9 cellular contexts compared by ENCODE assay signal in genomic region chr19:50896591-50897190, GRCh38. TPM values are rescaled to one million over a fixed set of nuclear protein-coding genes. Genes with fewer than 3 reads are reported as not detected.
A peak's percentile ranks its signal among the peaks of the same experiment; 100 is the strongest.
DNase-seq lines count a peak whose midpoint lies in the region; ATAC-seq, FAIRE-seq and TF ChIP-seq lines count a peak whose summit lies in the region.
"Had no signal": no experiment of that assay in that cellular context is flagged by ENCODE, and none has a peak within 500 bp of the region (broad histone marks: within the 10 kb centered on the region; RNA-seq: fewer than 3 reads in every experiment).

No MANE protein-coding gene starts in this region.

- no peaks in the 10 kb centered on the region for H3K27me3 ChIP-seq in astrocyte (ENCODE audit: insufficient read depth, low read length)

- no peak for FAIRE-seq in astrocyte (lab: Jason Lieb, UNC)

- H3K4me3 Mint-ChIP-seq in activated T-cell treated with anti-CD3 and anti-CD28 coated beads, Interleukin-2, amount 50 U/mL, for 72 hours, result no peak overlapping the region
- H3K4me3 Mint-ChIP-seq in astrocyte (ENCODE audit: unreplicated experiment), result no peak overlapping the region
- no peak overlapping the region for H3K4me3 Mint-ChIP-seq in stimulated activated naive CD8-positive, alpha-beta T cell treated with anti-CD3 and anti-CD28 coated beads, Interleukin-15, amount 100 ng/mL, for 72 hours

- H3K4me2 ChIP-seq in astrocyte (ENCODE audit: low read length), result no peak overlapping the region

- H3K4me3 ChIP-seq in Jurkat, Clone E6-1 (ENCODE audit: low read length), result no peak overlapping the region
- no peak overlapping the region for H3K4me3 ChIP-seq in astrocyte (ENCODE audit: insufficient read depth, low read depth, low read length)
- H3K4me3 ChIP-seq: cardiac muscle cell had no signal

- H3K27ac ChIP-seq in astrocyte (ENCODE audit: low read depth, low read length), result no peak overlapping the region
- H3K27ac ChIP-seq: cardiac muscle cell had no signal

- no peak overlapping the region for H2AFZ ChIP-seq in astrocyte (ENCODE audit: low read depth, low read length)

- no peak for TF ChIP-seq CTCF in astrocyte (IDR thresholded peaks at IDR 0.05; ENCODE audit: insufficient read depth, low read depth, low read length)

- no peaks in the 10 kb centered on the region for H3K36me3 ChIP-seq in astrocyte (ENCODE audit: insufficient read depth, low read length)
- H3K36me3 ChIP-seq: cardiac muscle cell had no signal

- no peaks in the 10 kb centered on the region for H3K4me1 ChIP-seq in astrocyte (ENCODE audit: insufficient read depth, low read length)

- peaks cover 6% of the 10 kb centered on the region for H3K4me1 Mint-ChIP-seq in activated T-cell treated with anti-CD3 and anti-CD28 coated beads, Interleukin-2, amount 50 U/mL, for 72 hours (ENCODE audit: low read depth)
- H3K4me1 Mint-ChIP-seq in astrocyte (ENCODE audit: low read depth, unreplicated experiment), result peaks cover 2% of the 10 kb centered on the region
- no peaks in the 10 kb centered on the region for H3K4me1 Mint-ChIP-seq in stimulated activated naive CD8-positive, alpha-beta T cell treated with anti-CD3 and anti-CD28 coated beads, Interleukin-15, amount 100 ng/mL, for 72 hours

- H3K9me3 Mint-ChIP-seq in activated T-cell treated with anti-CD3 and anti-CD28 coated beads, Interleukin-2, amount 50 U/mL, for 72 hours, result peaks cover 0 to 4% of the 10 kb centered on the region in 2 donors
- peaks cover 12% of the 10 kb centered on the region for H3K9me3 Mint-ChIP-seq in astrocyte (ENCODE audit: unreplicated experiment)
- peaks cover 0 to 14% of the 10 kb centered on the region in 2 donors for H3K9me3 Mint-ChIP-seq in stimulated activated naive CD8-positive, alpha-beta T cell treated with anti-CD3 and anti-CD28 coated beads, Interleukin-15, amount 100 ng/mL, for 72 hours

- peak; percentile 49 to 64 for DNase-seq in activated T-cell treated with anti-CD3 and anti-CD28 coated beads, Interleukin-2, amount 50 U/mL, for 72 hours
- DNase-seq in activated T-cell treated with anti-CD3 and anti-CD28 coated beads for 4 hours (no peak), astrocyte (ENCODE audit: low read depth) (peak; percentile 8), medulla oblongata (ENCODE audit: extremely low spot score) (no peak), ecto neural progenitor cell (ENCODE audit: low spot score) (no peak)
- DNase-seq in Jurkat, Clone E6-1 (ENCODE audit: low read depth, low spot score), result peak; percentile 14
- peak in 1 of 2 donors; percentile 48 for DNase-seq in stimulated activated naive CD8-positive, alpha-beta T cell treated with anti-CD3 and anti-CD28 coated beads, Interleukin-15, amount 100 ng/mL, for 72 hours

- H3K27ac Mint-ChIP-seq in activated T-cell treated with anti-CD3 and anti-CD28 coated beads, Interleukin-2, amount 50 U/mL, for 72 hours, result no peak overlapping the region
- H3K27ac Mint-ChIP-seq in astrocyte (ENCODE audit: unreplicated experiment), result no peak overlapping the region
- no peak overlapping the region for H3K27ac Mint-ChIP-seq in stimulated activated naive CD8-positive, alpha-beta T cell treated with anti-CD3 and anti-CD28 coated beads, Interleukin-15, amount 100 ng/mL, for 72 hours

- peaks cover 0 to 6% of the 10 kb centered on the region in 2 donors for H3K36me3 Mint-ChIP-seq in activated T-cell treated with anti-CD3 and anti-CD28 coated beads, Interleukin-2, amount 50 U/mL, for 72 hours (ENCODE audit: insufficient read depth in 2 of 2)
- no peaks in the 10 kb centered on the region for H3K36me3 Mint-ChIP-seq in astrocyte (ENCODE audit: low read depth, unreplicated experiment)

- no peaks in the 10 kb centered on the region for H3K9me3 ChIP-seq in astrocyte (ENCODE audit: insufficient read depth, low read depth, low read length)

- H3K27me3 Mint-ChIP-seq in activated T-cell treated with anti-CD3 and anti-CD28 coated beads, Interleukin-2, amount 50 U/mL, for 72 hours (ENCODE audit: low read depth), result peaks cover 35% of the 10 kb centered on the region
- H3K27me3 Mint-ChIP-seq in astrocyte (ENCODE audit: low read depth, unreplicated experiment), result peaks cover 12% of the 10 kb centered on the region
- peaks cover 51% of the 10 kb centered on the region for H3K27me3 Mint-ChIP-seq in stimulated activated naive CD8-positive, alpha-beta T cell treated with anti-CD3 and anti-CD28 coated beads, Interleukin-15, amount 100 ng/mL, for 72 hours

- no peak overlapping the region for H3K9ac ChIP-seq in astrocyte (ENCODE audit: low read length)

- H4K20me1 ChIP-seq in astrocyte (ENCODE audit: insufficient read depth, low read length), result no peaks in the 10 kb centered on the region

- ATAC-seq in activated T-cell treated with anti-CD3 and anti-CD28 coated beads, Interleukin-2, amount 50 U/mL, for 72 hours (replicated peaks in 1 of 2), result peak; percentile 97 to 98
- ATAC-seq in GM21825 (IDR thresholded peaks at IDR 0.05; ENCODE audit: unreplicated experiment), result peak; percentile 79
- ATAC-seq in stimulated activated naive CD8-positive, alpha-beta T cell treated with anti-CD3 and anti-CD28 coated beads, Interleukin-15, amount 100 ng/mL, for 72 hours, result peak; percentile 98

- H3K79me2 ChIP-seq in astrocyte (ENCODE audit: insufficient read depth, low read length), result no peaks in the 10 kb centered on the region

RNA-seq across cellular contexts. Expression of gene KLK4, which starts 14.5 kb away (rescaled TPM):
- not detected for total RNA-seq in activated T-cell treated with anti-CD3 and anti-CD28 coated beads, Interleukin-2, amount 50 U/mL, for 72 hours
- polyA plus RNA-seq in Jurkat, Clone E6-1 (2012; ENCODE audit: insufficient read depth, insufficient read length), result not detected
- total RNA-seq in astrocyte, result not detected in 2 replicates
- total RNA-seq: cardiac muscle cell had no signal
- polyA plus RNA-seq: cardiac muscle cell had no signal

RNA-seq across cellular contexts. Expression of gene KLK2, which starts 23.5 kb away (rescaled TPM):
- total RNA-seq in activated T-cell treated with anti-CD3 and anti-CD28 coated beads, Interleukin-2, amount 50 U/mL, for 72 hours, result under 1 TPM in 1 of 2 donors, not detected in 1; 0.63 TPM
- not detected for polyA plus RNA-seq in Jurkat, Clone E6-1 (2012; ENCODE audit: insufficient read depth, insufficient read length)
- total RNA-seq in astrocyte, result not detected in 2 replicates
- total RNA-seq: cardiac muscle cell had no signal
- polyA plus RNA-seq: cardiac muscle cell had no signal

RNA-seq across cellular contexts. Expression of gene KLK3, which starts 42.0 kb away (rescaled TPM):
- total RNA-seq in activated T-cell treated with anti-CD3 and anti-CD28 coated beads, Interleukin-2, amount 50 U/mL, for 72 hours, result not detected
- not detected for polyA plus RNA-seq in Jurkat, Clone E6-1 (2012; ENCODE audit: insufficient read depth, insufficient read length)
- total RNA-seq in astrocyte, result not detected in 2 replicates
- total RNA-seq: cardiac muscle cell had no signal
- polyA plus RNA-seq: cardiac muscle cell had no signal

RNA-seq across cellular contexts. Expression of gene KLK5, which starts 56.1 kb away (rescaled TPM):
- total RNA-seq in activated T-cell treated with anti-CD3 and anti-CD28 coated beads, Interleukin-2, amount 50 U/mL, for 72 hours, result not detected
- polyA plus RNA-seq in Jurkat, Clone E6-1 (2012; ENCODE audit: insufficient read depth, insufficient read length), result not detected
- not detected in 2 replicates for total RNA-seq in astrocyte
- total RNA-seq: cardiac muscle cell had no signal
- polyA plus RNA-seq: cardiac muscle cell had no signal

Comparison
In these comparisons a context has a peak if more than half of its experiments do, and no peak if none do; other contexts are left out.
1. DNase-seq: peak in activated T-cell treated with anti-CD3 and anti-CD28 coated beads, Interleukin-2, amount 50 U/mL, for 72 hours (2 of 2), Jurkat, Clone E6-1 (single experiment) and astrocyte (single experiment); none in activated T-cell treated with anti-CD3 and anti-CD28 coated beads for 4 hours (single experiment), medulla oblongata (single experiment) and ecto neural progenitor cell (single experiment).
2. Peak in every context shown above with its lines, with median percentiles within 50 percentile points of each other: ATAC-seq.